In genomic region chr5:52997424-52997823, GRCh38 we compare ENCODE assay signal across 2 cellular contexts.
TF ChIP-seq lines count a peak whose summit lies in the region.

No MANE protein-coding gene starts in this region.

TF ChIP-seq in A549, 52 proteins besides CTCF, POLR2A, EP300 and RAD21:
- TF ChIP-seq ZSCAN20 (CRISPR knock-in tag; IDR thresholded peaks at IDR 0.05) = no peak
- TF ChIP-seq NPAS2 (CRISPR knock-in tag; IDR thresholded peaks at IDR 0.05; ENCODE audit: borderline replicate concordance) = no peak

TF ChIP-seq in endothelial cell of umbilical vein, 7 proteins besides CTCF, POLR2A, EP300 and RAD21:
- TF ChIP-seq GATA2 (IDR thresholded peaks at IDR 0.05; ENCODE audit: insufficient read depth, insufficient read length, low read depth, low read length) = no peak
- no peak for TF ChIP-seq JUN (IDR thresholded peaks at IDR 0.05; ENCODE audit: borderline replicate concordance, insufficient read depth, insufficient read length, low read depth)
- no peak for TF ChIP-seq FOS (IDR thresholded peaks at IDR 0.05; ENCODE audit: borderline replicate concordance, insufficient read depth, low read length)
- TF ChIP-seq EZH2 (IDR thresholded peaks at IDR 0.05; ENCODE audit: borderline replicate concordance, low read depth, low read length, severe bottlenecking) = no peak
- TF ChIP-seq MYC (IDR thresholded peaks at IDR 0.05; ENCODE audit: low read depth, low read length) = no peak
- no peak for TF ChIP-seq POLR2AphosphoS5 (IDR thresholded peaks at IDR 0.05; ENCODE audit: insufficient read depth, low read depth, low read length)
- no peak for TF ChIP-seq MAX (IDR thresholded peaks at IDR 0.05; ENCODE audit: insufficient read depth, insufficient read length)
